Comparison of ENCODE assay signal across 16 cellular contexts in the genomic region with DNA sequence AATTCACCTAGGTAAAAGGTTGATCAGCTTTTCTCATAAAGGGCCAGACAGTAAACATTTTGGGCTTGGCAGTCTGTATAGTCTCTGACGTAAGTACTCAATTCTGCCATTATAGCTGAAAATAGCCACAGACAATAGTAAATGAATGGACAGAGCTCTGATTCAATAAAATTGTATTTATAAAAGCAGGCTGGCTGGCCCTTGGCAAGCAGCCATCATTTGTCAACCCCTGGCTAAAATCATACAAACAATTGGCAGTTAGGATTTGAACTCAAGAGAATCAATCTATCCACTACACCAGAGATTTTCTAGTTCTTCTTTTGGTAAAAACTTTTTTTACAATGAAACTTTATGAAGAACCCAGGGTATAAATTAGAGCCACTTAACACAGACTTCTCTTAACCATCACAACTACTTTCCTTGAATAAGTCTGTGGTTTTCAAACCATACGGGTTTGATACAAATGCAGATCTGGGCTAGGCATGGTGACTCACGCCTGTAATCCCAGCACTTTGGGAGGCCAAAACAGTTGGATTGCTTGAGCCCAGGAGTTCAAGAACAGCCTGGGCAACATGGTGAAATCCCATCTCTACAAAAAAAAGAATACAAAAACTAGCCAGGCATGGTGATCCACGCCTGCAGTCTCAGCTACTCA.
DNase-seq lines count a peak whose midpoint lies in the region; ATAC-seq, FAIRE-seq and TF ChIP-seq lines count a peak whose summit lies in the region.
"Had no signal": no experiment of that assay in that cellular context is flagged by ENCODE, and none has a peak within 500 bp of the region (broad histone marks: within the 10 kb centered on the region; RNA-seq: fewer than 3 reads in every experiment).

No MANE protein-coding gene starts in this region.

- DNase-seq in H4 (ENCODE audit: low spot score) = peak; percentile 91
- peak; percentile 92 for DNase-seq in PC-3
- DNase-seq in epithelial cell of prostate (ENCODE audit: low read depth, low spot score) = no peak
- DNase-seq in pons (ENCODE audit: low spot score) = peak; percentile 88
- no peak for DNase-seq in mesendoderm
- DNase-seq in pancreas = no peak
- DNase-seq: activated CD4-positive, alpha-beta T cell treated with anti-CD3 and anti-CD28 coated beads, Interleukin-2, amount 10 ng/mL, durations not matched to agents 24 days and 14 days; body of pancreas; GDM1; IMR-90; NCI-H187; stomach; T-helper 1 cell had no signal

- H2AFZ ChIP-seq in PC-3 (ENCODE audit: low read length) = no peak overlapping the region

- ATAC-seq in PC-3 (peak; percentile 8; the same call in 1 of the 2 replicates), HG02678 (IDR thresholded peaks at IDR 0.05; ENCODE audit: unreplicated experiment) (no peak), GM18502 (IDR thresholded peaks at IDR 0.05; ENCODE audit: poor library complexity, unreplicated experiment) (no peak), pancreas (no peak)
- ATAC-seq: activated T-helper 17 cell treated with anti-CD3 and anti-CD28 coated beads, Interleukin-2, amount 50 U/mL, for 72 hours; body of pancreas had no signal

- H3K27ac ChIP-seq in PC-3 (ENCODE audit: low read length) = peak overlapping the region; percentile 88
- H3K27ac ChIP-seq in epithelial cell of prostate = peak overlapping the region; percentile 9
- no peak overlapping the region for H3K27ac ChIP-seq in mesendoderm (ENCODE audit: low read depth, low read length)
- H3K27ac ChIP-seq in pancreas = no peak overlapping the region
- H3K27ac ChIP-seq: body of pancreas, stomach had no signal

- H3K4me1 ChIP-seq in PC-3 (ENCODE audit: insufficient read depth, low read length) (peaks cover 40% of the 10 kb centered on the region), mesendoderm (ENCODE audit: control insufficient read depth, low read depth, low read length) (no peaks in the 10 kb centered on the region), pancreas (no peaks in the 10 kb centered on the region)
- H3K4me1 ChIP-seq: body of pancreas had no signal

- H3K27me3 ChIP-seq in PC-3 (ENCODE audit: low read length) (no peaks in the 10 kb centered on the region), mesendoderm (ENCODE audit: insufficient read depth, low read length, poor library complexity) (no peaks in the 10 kb centered on the region), pancreas (no peaks in the 10 kb centered on the region)
- H3K27me3 ChIP-seq: body of pancreas, stomach had no signal

- no peak overlapping the region for H2BK15ac ChIP-seq in mesendoderm (replicated peaks; ENCODE audit: low read depth)

- H3K36me3 ChIP-seq in PC-3 (ENCODE audit: low read depth, low read length) (no peaks in the 10 kb centered on the region), mesendoderm (ENCODE audit: control insufficient read depth, insufficient read depth, low read length) (no peaks in the 10 kb centered on the region), pancreas (no peaks in the 10 kb centered on the region)
- H3K36me3 ChIP-seq: stomach had no signal

- H3K79me1 ChIP-seq in mesendoderm (ENCODE audit: low read length) = no peaks in the 10 kb centered on the region

- no CpG with 5 or more reads among the region's 4 CpGs for WGBS in mesendoderm (ENCODE audit: extremely low coverage, insufficient coverage, low lambda C conversion rate)
- 76 to 87% methylated on average over 4 of the region's 4 CpGs for WGBS in pancreas, 2 donors

- POLR2A ChIA-PET in PC-3 (lab: Charles Lee; ENCODE audit: unreplicated experiment) = no interaction called here

- H4K8ac ChIP-seq in mesendoderm (ENCODE audit: low read depth, low read length) = no peak overlapping the region

- H2AK5ac ChIP-seq in mesendoderm (ENCODE audit: low read length) = no peak overlapping the region

- no peak overlapping the region for H3K18ac ChIP-seq in mesendoderm (ENCODE audit: low read length)

- H4K20me1 ChIP-seq in PC-3 (ENCODE audit: low read length) = no peaks in the 10 kb centered on the region

- no peak overlapping the region for H2BK120ac ChIP-seq in mesendoderm (ENCODE audit: low read depth, low read length)

- H3K79me2 ChIP-seq in PC-3 (ENCODE audit: low read length) (no peaks in the 10 kb centered on the region), mesendoderm (ENCODE audit: control insufficient read depth, insufficient read depth, low read length) (no peaks in the 10 kb centered on the region)

- no peaks in the 10 kb centered on the region for H3K9me2 ChIP-seq in PC-3 (replicated peaks; ENCODE audit: low read length)

- BruUV-seq in PC-3 (replicated peaks; lab: Mats Ljungman, UMichigan) = no TSS peak

- no peak for TF ChIP-seq CTCF in PC-3 (conservative IDR thresholded peaks at IDR 0.05; ENCODE audit: low read depth, low read length)
- TF ChIP-seq CTCF in pancreas (IDR thresholded peaks at IDR 0.05) = no peak

- CTCF ChIA-PET in PC-3 (lab: Charles Lee) = no interaction called here

- intact Hi-C loops in PC-3 (cut with micrococcal nuclease) = no loop called here
- intact Hi-C loops in pancreas (cut with DNase I) = no loop called here

- no peak overlapping the region for H3K23ac ChIP-seq in mesendoderm (ENCODE audit: low read length)

- H3K4ac ChIP-seq in mesendoderm (ENCODE audit: low read depth, low read length) = no peak overlapping the region

- H3K56ac ChIP-seq in mesendoderm (ENCODE audit: low read length) = no peak overlapping the region

- H3K4me3 ChIP-seq in PC-3 (ENCODE audit: low read length) = no peak overlapping the region
- no peak overlapping the region for H3K4me3 ChIP-seq in mesendoderm (ENCODE audit: low read length)
- H3K4me3 ChIP-seq in pancreas = no peak overlapping the region
- H3K4me3 ChIP-seq: body of pancreas, stomach had no signal

- H3K4me2 ChIP-seq in PC-3 (ENCODE audit: low read length) = peak overlapping the region; percentile 12
- H3K4me2 ChIP-seq in mesendoderm (ENCODE audit: low read length) = no peak overlapping the region

- H3K9ac ChIP-seq in PC-3 (ENCODE audit: low read length) = peak overlapping the region; percentile 83
- H3K9ac ChIP-seq in mesendoderm (ENCODE audit: low read length) = no peak overlapping the region

- FAIRE-seq in pancreas (lab: Jason Lieb, UNC) = no peak

- H3F3A ChIP-seq in PC-3 (ENCODE audit: low read length, unreplicated experiment) = peaks cover 7% of the 10 kb centered on the region

- H3K9me3 ChIP-seq in PC-3 (ENCODE audit: low read length) (no peaks in the 10 kb centered on the region), pancreas (no peaks in the 10 kb centered on the region)
- H3K9me3 ChIP-seq: body of pancreas, stomach had no signal

- H2BK5ac ChIP-seq in mesendoderm (ENCODE audit: low read length) = no peak overlapping the region

- H4K5ac ChIP-seq in mesendoderm (ENCODE audit: low read length) = no peak overlapping the region

Comparison
In these comparisons a context has a peak if more than half of its experiments do, and no peak if none do; other contexts are left out.
1. DNase-seq: peak in H4 (single experiment), PC-3 (single experiment) and pons (single experiment); none in epithelial cell of prostate (single experiment), mesendoderm (single experiment) and pancreas (0 of 6).
2. H3K27ac ChIP-seq: peak in PC-3 (single experiment) and epithelial cell of prostate (single experiment); none in mesendoderm (single experiment) and pancreas (0 of 4).